Comparison of ENCODE assay signal across 29 cellular contexts in the genomic region with DNA sequence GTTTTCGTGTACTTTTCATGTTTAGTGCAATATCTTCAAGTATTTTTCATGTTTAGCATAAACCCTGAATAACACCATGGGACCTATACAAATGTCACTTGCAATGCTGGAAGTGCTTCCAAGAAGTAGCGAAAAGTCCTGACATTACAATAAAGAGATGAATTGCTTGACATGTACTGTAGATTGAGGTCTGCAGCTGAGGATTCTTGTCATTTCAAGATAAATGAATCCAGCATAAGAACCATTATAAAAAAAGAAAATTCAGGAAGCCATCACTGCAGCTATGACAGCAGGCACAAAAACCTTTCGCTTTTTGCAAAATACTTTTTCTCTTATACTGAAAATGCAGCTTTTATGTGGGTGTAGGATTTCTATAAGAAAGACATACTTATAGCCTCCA. TPM values are rescaled to one million over a fixed set of nuclear protein-coding genes. Genes with fewer than 3 reads are reported as not detected.
A peak's percentile ranks its signal among the peaks of the same experiment; 100 is the strongest.
DNase-seq lines count a peak whose midpoint lies in the region; ATAC-seq, FAIRE-seq and TF ChIP-seq lines count a peak whose summit lies in the region.
"Had no signal": no experiment of that assay in that cellular context is flagged by ENCODE, and none has a peak within 500 bp of the region (broad histone marks: within the 10 kb centered on the region; RNA-seq: fewer than 3 reads in every experiment).

No MANE protein-coding gene starts in this region.

- no peaks in the 10 kb centered on the region for H3F3A ChIP-seq in neural cell (ENCODE audit: insufficient read depth, low read length, poor library complexity, severe bottlenecking)

- no peaks in the 10 kb centered on the region for H3K36me3 ChIP-seq in neural cell (ENCODE audit: insufficient read depth, low read length)
- no peaks in the 10 kb centered on the region for H3K36me3 ChIP-seq in H7 (replicated peaks; ENCODE audit: control insufficient read depth, insufficient read depth, low read length)

- TF ChIP-seq EP300 in neural cell (conservative IDR thresholded peaks at IDR 0.05; ENCODE audit: poor library complexity, severe bottlenecking), result peak; percentile 86

- H3K9me3 ChIP-seq in neural cell (ENCODE audit: low read length), result no peaks in the 10 kb centered on the region
- H3K9me3 ChIP-seq: BE2C, Caco-2 had no signal

- H2AFZ ChIP-seq in neural cell (ENCODE audit: low read depth, low read length), result no peak overlapping the region

- H4K20me1 ChIP-seq in neural cell (ENCODE audit: insufficient read depth), result no peaks in the 10 kb centered on the region
- H4K20me1 ChIP-seq: BLaER1; BLaER1 treated with 17β-estradiol and CSF1 and Interleukin-3, amounts not matched to agents 10 nM and 100 nM had no signal

- no peak for TF ChIP-seq CTCF in neural cell (IDR thresholded peaks at IDR 0.05; ENCODE audit: poor library complexity, severe bottlenecking)

- H3K9ac ChIP-seq in neural cell (ENCODE audit: low read length), result no peak overlapping the region
- H3K9ac ChIP-seq: BLaER1; BLaER1 treated with 17β-estradiol and CSF1 and Interleukin-3, amounts not matched to agents 10 nM and 100 nM had no signal

- peak; percentile 5 for FAIRE-seq in GM12891 (lab: Jason Lieb, UNC)
- FAIRE-seq: A549 had no signal

- H3K27ac ChIP-seq in neural cell (ENCODE audit: low read length), result peak overlapping the region; percentile 61
- H3K27ac ChIP-seq: 22Rv1; A549; BLaER1; BLaER1 treated with 17β-estradiol and CSF1 and Interleukin-3, amounts not matched to agents 10 nM and 100 nM; C4-2B had no signal

- H3K4me3 ChIP-seq in neural cell (ENCODE audit: low read length) (no peak overlapping the region), H7 (ENCODE audit: insufficient read depth, low read depth, low read length) (no peak overlapping the region)
- H3K4me3 ChIP-seq: A549; BLaER1; BLaER1 treated with 17β-estradiol and CSF1 and Interleukin-3, amounts not matched to agents 10 nM and 100 nM had no signal

- TF ChIP-seq POLR2A in GM12891 (IDR thresholded peaks at IDR 0.05; ENCODE audit: low read depth, low read length), result no peak

- no peaks in the 10 kb centered on the region for H3K27me3 ChIP-seq in neural cell (ENCODE audit: insufficient read depth, low read depth, low read length)
- no peaks in the 10 kb centered on the region for H3K27me3 ChIP-seq in H7 (ENCODE audit: control insufficient read depth, insufficient read depth, low read length)
- H3K27me3 ChIP-seq: BE2C; BLaER1; BLaER1 treated with 17β-estradiol and CSF1 and Interleukin-3, amounts not matched to agents 10 nM and 100 nM had no signal

- ATAC-seq in GM21390 (IDR thresholded peaks at IDR 0.05; ENCODE audit: unreplicated experiment), result no peak
- ATAC-seq: A549; CD8-positive, alpha-beta T cell had no signal

- H3K79me2 ChIP-seq in neural cell (replicated peaks; ENCODE audit: insufficient read depth, low read length), result no peaks in the 10 kb centered on the region

- no peaks in the 10 kb centered on the region for H3K9me2 ChIP-seq in neural cell (ENCODE audit: insufficient read depth, low read length)

- no peak overlapping the region for H3K4me2 ChIP-seq in neural cell (ENCODE audit: low read length)
- H3K4me2 ChIP-seq: A549; BLaER1; BLaER1 treated with 17β-estradiol and CSF1 and Interleukin-3, amounts not matched to agents 10 nM and 100 nM had no signal

- no peak for TF ChIP-seq RAD21 in neural cell (conservative IDR thresholded peaks at IDR 0.05)

- no peak for DNase-seq in GM12891 (ENCODE audit: insufficient read length, low spot score)
- DNase-seq in H7, result no peak
- DNase-seq: 8988T; ACHN; AML-193; BE2C; C1 segment of cervical spinal cord; Caco-2; Calu3; CD4-positive, alpha-beta memory T cell; CD4-positive, alpha-beta T cell; CD4-positive, CD25-positive, alpha-beta regulatory T cell; CD8-positive, alpha-beta memory T cell; CD8-positive, alpha-beta T cell; COR-L47; DMS 273 treated with DMSO at 0.1 percent for 48 hours; DMS153; DMS53; DMS79; DMS79 treated with DMSO at 0.1 percent for 48 hours; DND-41; EL had no signal

TF ChIP-seq in GM12891, 5 proteins besides CTCF, POLR2A, EP300 and RAD21:
- TF ChIP-seq PAX5 (IDR thresholded peaks at IDR 0.05; ENCODE audit: insufficient read depth, low read length, severe bottlenecking) (no peak), POLR2AphosphoS5 (IDR thresholded peaks at IDR 0.05; ENCODE audit: low read depth, low read length) (no peak), TAF1 (IDR thresholded peaks at IDR 0.05; ENCODE audit: low read depth, low read length) (no peak), SPI1 (IDR thresholded peaks at IDR 0.05; ENCODE audit: low read depth, low read length) (no peak), POU2F2 (IDR thresholded peaks at IDR 0.05; ENCODE audit: low read depth, low read length) (no peak)

TF ChIP-seq in neural cell, 6 proteins besides CTCF, POLR2A, EP300 and RAD21:
- TF ChIP-seq, protein P1, sequence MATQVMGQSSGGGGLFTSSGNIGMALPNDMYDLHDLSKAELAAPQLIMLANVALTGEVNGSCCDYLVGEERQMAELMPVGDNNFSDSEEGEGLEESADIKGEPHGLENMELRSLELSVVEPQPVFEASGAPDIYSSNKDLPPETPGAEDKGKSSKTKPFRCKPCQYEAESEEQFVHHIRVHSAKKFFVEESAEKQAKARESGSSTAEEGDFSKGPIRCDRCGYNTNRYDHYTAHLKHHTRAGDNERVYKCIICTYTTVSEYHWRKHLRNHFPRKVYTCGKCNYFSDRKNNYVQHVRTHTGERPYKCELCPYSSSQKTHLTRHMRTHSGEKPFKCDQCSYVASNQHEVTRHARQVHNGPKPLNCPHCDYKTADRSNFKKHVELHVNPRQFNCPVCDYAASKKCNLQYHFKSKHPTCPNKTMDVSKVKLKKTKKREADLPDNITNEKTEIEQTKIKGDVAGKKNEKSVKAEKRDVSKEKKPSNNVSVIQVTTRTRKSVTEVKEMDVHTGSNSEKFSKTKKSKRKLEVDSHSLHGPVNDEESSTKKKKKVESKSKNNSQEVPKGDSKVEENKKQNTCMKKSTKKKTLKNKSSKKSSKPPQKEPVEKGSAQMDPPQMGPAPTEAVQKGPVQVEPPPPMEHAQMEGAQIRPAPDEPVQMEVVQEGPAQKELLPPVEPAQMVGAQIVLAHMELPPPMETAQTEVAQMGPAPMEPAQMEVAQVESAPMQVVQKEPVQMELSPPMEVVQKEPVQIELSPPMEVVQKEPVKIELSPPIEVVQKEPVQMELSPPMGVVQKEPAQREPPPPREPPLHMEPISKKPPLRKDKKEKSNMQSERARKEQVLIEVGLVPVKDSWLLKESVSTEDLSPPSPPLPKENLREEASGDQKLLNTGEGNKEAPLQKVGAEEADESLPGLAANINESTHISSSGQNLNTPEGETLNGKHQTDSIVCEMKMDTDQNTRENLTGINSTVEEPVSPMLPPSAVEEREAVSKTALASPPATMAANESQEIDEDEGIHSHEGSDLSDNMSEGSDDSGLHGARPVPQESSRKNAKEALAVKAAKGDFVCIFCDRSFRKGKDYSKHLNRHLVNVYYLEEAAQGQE (IDR thresholded peaks at IDR 0.05; ENCODE audit: borderline replicate concordance), result no peak
- TF ChIP-seq POLR2AphosphoS5 (IDR thresholded peaks at IDR 0.05), result peak; percentile 58
TF ChIP-seq in neural cell: peak in this region for 1.

RNA-seq across cellular contexts. Expression of a gene that starts 37.4 kb away (rescaled TPM):
- 11.5 TPM for polyA plus RNA-seq in GM12891 (2012; ENCODE audit: low read depth, missing spikeins)
- 59.0 and 70.7 TPM in 2 replicates for polyA plus RNA-seq in neural cell
- 53.5 and 62.6 TPM in 2 replicates for polyA minus RNA-seq in neural cell
- total RNA-seq in H7 (2014; rRNA removed; shearing (Covaris generic)), result 28.7 and 29.6 TPM in 2 replicates
